ENCODE assay signal across 10 cellular contexts in genomic region chr5:132474131-132474723, GRCh38. TPM values are rescaled to one million over a fixed set of nuclear protein-coding genes. Genes with fewer than 3 reads are reported as not detected.
DNase-seq lines count a peak whose midpoint lies in the region; ATAC-seq, FAIRE-seq and TF ChIP-seq lines count a peak whose summit lies in the region.
"Had no signal": no experiment of that assay in that cellular context is flagged by ENCODE, and none has a peak within 500 bp of the region (broad histone marks: within the 10 kb centered on the region; RNA-seq: fewer than 3 reads in every experiment).

No MANE protein-coding gene starts in this region.

- peak overlapping the region; percentile 69 for H3K4me3 Mint-ChIP-seq in T-helper 17 cell

- no peak overlapping the region for H3K4me3 ChIP-seq in endothelial cell of umbilical vein (replicated peaks in 1 of 3; ENCODE audit: insufficient read depth in 1 of 3, low read depth in 1 of 3, low read length in 3 of 3)
- H3K4me3 ChIP-seq in sigmoid colon, result no peak overlapping the region
- H3K4me3 ChIP-seq: adrenal gland, pancreas had no signal

- no peak for TF ChIP-seq EP300 in sigmoid colon (IDR thresholded peaks at IDR 0.05)

- DNase-seq in D721Med (ENCODE audit: insufficient read length, low spot score), result peak; percentile 38
- peak in 2 of 3 donors; percentile 3 to 7 for DNase-seq in T-helper 17 cell
- DNase-seq in endothelial cell of umbilical vein (ENCODE audit: low read depth, low spot score), result no peak
- no peak for DNase-seq in sigmoid colon
- DNase-seq in globus pallidus (ENCODE audit: low spot score), result no peak
- no peak for DNase-seq in stimulated activated CD4-positive, alpha-beta T cell treated with anti-CD3 and anti-CD28 coated beads, Interleukin-2, amount 100 ng/mL, for 48 hours
- DNase-seq: foreskin fibroblast had no signal

- H3K27me3 ChIP-seq in endothelial cell of umbilical vein (ENCODE audit: control insufficient read depth in 2 of 2, insufficient read depth in 2 of 2, low read length in 2 of 2), result no peaks in the 10 kb centered on the region
- H3K27me3 ChIP-seq in sigmoid colon, result no peaks in the 10 kb centered on the region
- H3K27me3 ChIP-seq: adrenal gland, pancreas had no signal

- H3K4me2 ChIP-seq in endothelial cell of umbilical vein (ENCODE audit: insufficient read depth, low read length), result no peak overlapping the region

- no peaks in the 10 kb centered on the region for H3K79me2 ChIP-seq in endothelial cell of umbilical vein (ENCODE audit: control insufficient read depth, insufficient read depth, low read length)

- no peaks in the 10 kb centered on the region for H3K9me1 ChIP-seq in endothelial cell of umbilical vein (replicated peaks; ENCODE audit: control insufficient read depth, extremely low read depth, insufficient read depth, low read length)

- H3K4me1 ChIP-seq in endothelial cell of umbilical vein (ENCODE audit: control insufficient read depth, extremely low read depth, insufficient read depth, low read length), result peaks cover 9% of the 10 kb centered on the region
- H3K4me1 ChIP-seq in sigmoid colon, result peaks cover 0 to 41% (median 29%) of the 10 kb centered on the region in 4 donors

- intact Hi-C loops in endothelial cell of umbilical vein (cut with micrococcal nuclease) (no loop called here), sigmoid colon (cut with DNase I) (loop anchor here (5.0 kb wide), 1 partner anchor 37 kb away; no protein-coding TSS in a partner anchor)

- H3K9me3 ChIP-seq in T-helper 17 cell (ENCODE audit: control insufficient read depth, low read length, poor library complexity, severe bottlenecking), result no peaks in the 10 kb centered on the region
- no peaks in the 10 kb centered on the region for H3K9me3 ChIP-seq in endothelial cell of umbilical vein (replicated peaks; ENCODE audit: control insufficient read depth, insufficient read depth, low read length)
- no peaks in the 10 kb centered on the region for H3K9me3 ChIP-seq in sigmoid colon
- H3K9me3 ChIP-seq: adrenal gland, pancreas had no signal

- 90 to 96% methylated on average over 3 of the region's 3 CpGs for WGBS in sigmoid colon, 2 donors

- TF ChIP-seq CTCF in D721Med (IDR thresholded peaks at IDR 0.05; ENCODE audit: insufficient read depth, missing control alignments) (no peak), endothelial cell of umbilical vein (IDR thresholded peaks at IDR 0.05; ENCODE audit: extremely low read depth in 1 of 2, insufficient read depth in 1 of 2, low read depth in 1 of 2, low read length in 2 of 2) (no peak), sigmoid colon (IDR thresholded peaks at IDR 0.05) (no peak)

- H3K27ac ChIP-seq in endothelial cell of umbilical vein (ENCODE audit: insufficient read depth, low read depth, low read length) (no peak overlapping the region), sigmoid colon (peak overlapping the region; percentile 68 to 81 (median 74))

- no peaks in the 10 kb centered on the region for H3K36me3 ChIP-seq in endothelial cell of umbilical vein (ENCODE audit: control insufficient read depth in 2 of 2, extremely low read depth in 1 of 2, insufficient read depth in 2 of 2, low read length in 2 of 2)
- H3K36me3 ChIP-seq in sigmoid colon, result peaks cover 0 to 7% (median 0%) of the 10 kb centered on the region in 4 donors
- H3K36me3 ChIP-seq: adrenal gland, pancreas had no signal

- dilution Hi-C loops in endothelial cell of umbilical vein (cut with MboI; ENCODE audit: extremely low pct_ligation_motif_present, low sequenced_read_pairs), result no loop called here

- H3K27me3 Mint-ChIP-seq in T-helper 17 cell, result no peaks in the 10 kb centered on the region

- POLR2A ChIA-PET in endothelial cell of umbilical vein (lab: Charles Lee), result no interaction called here

- H3K9ac ChIP-seq in endothelial cell of umbilical vein (replicated peaks; ENCODE audit: extremely low read depth, insufficient read depth, low read length), result no peak overlapping the region

- TF ChIP-seq POLR2A in endothelial cell of umbilical vein (IDR thresholded peaks at IDR 0.05; ENCODE audit: low read depth, low read length), result no peak
- TF ChIP-seq POLR2A in sigmoid colon (IDR thresholded peaks at IDR 0.05), result no peak

- peak overlapping the region; percentile 100 for H3K27ac Mint-ChIP-seq in T-helper 17 cell

- no peak overlapping the region for H2AFZ ChIP-seq in endothelial cell of umbilical vein (ENCODE audit: low read depth, low read length)

- BruUV-seq in endothelial cell of umbilical vein (replicated peaks; lab: Mats Ljungman, UMichigan), result no TSS peak

- no peaks in the 10 kb centered on the region for H3K36me3 Mint-ChIP-seq in T-helper 17 cell (ENCODE audit: low read depth)

- FAIRE-seq in D721Med (lab: Jason Lieb, UNC), result no peak
- FAIRE-seq in endothelial cell of umbilical vein (lab: Jason Lieb, UNC), result peak; percentile 38
- FAIRE-seq: pancreas had no signal

- ATAC-seq in T-helper 17 cell (no peak), HG02678 (IDR thresholded peaks at IDR 0.05; ENCODE audit: unreplicated experiment) (no peak)

- CTCF ChIA-PET in endothelial cell of umbilical vein (lab: Charles Lee), result interaction anchor here (1.0 to 1.5 kb wide), 2 partner anchors 10 to 48 kb away, joined by 4 to 7 read pairs; no protein-coding TSS in a partner anchor

- H3K4me1 Mint-ChIP-seq in T-helper 17 cell, result peaks cover 73% of the 10 kb centered on the region

- no peaks in the 10 kb centered on the region for H4K20me1 ChIP-seq in endothelial cell of umbilical vein (replicated peaks; ENCODE audit: control insufficient read depth, extremely low read depth, insufficient read depth, low read length)

TF ChIP-seq in endothelial cell of umbilical vein, 7 proteins besides CTCF, POLR2A, EP300 and RAD21:
- TF ChIP-seq JUN (IDR thresholded peaks at IDR 0.05; ENCODE audit: borderline replicate concordance, insufficient read depth, insufficient read length, low read depth), result no peak
- TF ChIP-seq MYC (IDR thresholded peaks at IDR 0.05; ENCODE audit: low read depth, low read length), result no peak
- no peak for TF ChIP-seq EZH2 (IDR thresholded peaks at IDR 0.05; ENCODE audit: borderline replicate concordance, low read depth, low read length, severe bottlenecking)
- no peak for TF ChIP-seq MAX (IDR thresholded peaks at IDR 0.05; ENCODE audit: insufficient read depth, insufficient read length)
- no peak for TF ChIP-seq GATA2 (IDR thresholded peaks at IDR 0.05; ENCODE audit: insufficient read depth, insufficient read length, low read depth, low read length)
- TF ChIP-seq FOS (IDR thresholded peaks at IDR 0.05; ENCODE audit: borderline replicate concordance, insufficient read depth, low read length), result no peak
- no peak for TF ChIP-seq POLR2AphosphoS5 (IDR thresholded peaks at IDR 0.05; ENCODE audit: insufficient read depth, low read depth, low read length)
TF ChIP-seq in endothelial cell of umbilical vein: peak in this region for 0.

RNA-seq across cellular contexts. Expression of gene IRF1, which starts 16.3 kb away (rescaled TPM):
- total RNA-seq in T-helper 17 cell (100 to 1,000 TPM; 590 to 639 TPM), endothelial cell of umbilical vein (17.7 and 28.0 TPM in 2 replicates), sigmoid colon (100 to 1,000 TPM in 1 of 4 donors, 10 to 100 TPM in 3; 15.3 to 124 (median 22.7) TPM)
- polyA plus RNA-seq in endothelial cell of umbilical vein (10.6 and 12.3 TPM in 2 replicates), sigmoid colon (100 to 1,000 TPM in 1 of 3 donors, 10 to 100 TPM in 2; 37.2 to 169 (median 70.5) TPM)
- 12.4 and 15.5 TPM in 2 replicates for polyA plus RNA-seq in endothelial cell of umbilical vein (2011; cell fraction: cytosol; rRNA removed)
- polyA plus RNA-seq in endothelial cell of umbilical vein (2011; cell fraction: nucleus; rRNA removed), result 28.0 and 32.5 TPM in 2 replicates
- polyA plus RNA-seq in endothelial cell of umbilical vein (2012), result 13.7 and 15.0 TPM in 2 replicates
- polyA minus RNA-seq in endothelial cell of umbilical vein, result 25.9 and 32.0 TPM in 2 replicates
- polyA minus RNA-seq in endothelial cell of umbilical vein (2011; cell fraction: cytosol; rRNA and poly(A)+ RNA removed), result 11.5 TPM
- polyA minus RNA-seq in endothelial cell of umbilical vein (2011; cell fraction: nucleus; rRNA and poly(A)+ RNA removed), result 45.9 and 55.2 TPM in 2 replicates

Comparison
In these comparisons a context has a peak if more than half of its experiments do, and no peak if none do; other contexts are left out.
1. DNase-seq: peak in D721Med (single experiment) and T-helper 17 cell (2 of 3); none in endothelial cell of umbilical vein (single experiment), sigmoid colon (single experiment), globus pallidus (single experiment) and stimulated activated CD4-positive, alpha-beta T cell treated with anti-CD3 and anti-CD28 coated beads, Interleukin-2, amount 100 ng/mL, for 48 hours (0 of 2).
2. RNA of gene IRF1, which starts 16.3 kb away (total RNA-seq): 590 to 639 TPM in T-helper 17 cell; 17.7 to 28.0 TPM in endothelial cell of umbilical vein and 15.3 to 124 TPM in sigmoid colon; every median in the first group is over 4 times any median in the second.